17 cellular contexts compared by ENCODE assay signal in genomic region chr11:121352301-121352891, GRCh38. TPM values are rescaled to one million over a fixed set of nuclear protein-coding genes. Genes with fewer than 3 reads are reported as not detected.
DNase-seq lines count a peak whose midpoint lies in the region; ATAC-seq and TF ChIP-seq lines count a peak whose summit lies in the region.
"Had no signal": no experiment of that assay in that cellular context is flagged by ENCODE, and none has a peak within 500 bp of the region (broad histone marks: within the 10 kb centered on the region; RNA-seq: fewer than 3 reads in every experiment).

No MANE protein-coding gene starts in this region.

- no peak overlapping the region for H3K4me3 Mint-ChIP-seq in T-helper 2 cell treated with Interferon-gamma antibody and Interleukin-4, amounts not matched to agents 5 μg/mL and 100 μg/mL, for 36 hours
- H3K4me3 Mint-ChIP-seq: activated naive CD4-positive, alpha-beta T cell treated with anti-CD3 and anti-CD28 coated beads, Interleukin-2, amount 10 ng/mL, durations not matched to agents 7 days and 5 days; central memory CD8-positive, alpha-beta T cell; neural crest cell had no signal

- H3K27me3 Mint-ChIP-seq in T-helper 2 cell treated with Interferon-gamma antibody and Interleukin-4, amounts not matched to agents 5 μg/mL and 100 μg/mL, for 36 hours (ENCODE audit: low read depth) = peaks cover 4% of the 10 kb centered on the region

- H3K4me3 ChIP-seq in MG63 (no peak overlapping the region), dorsolateral prefrontal cortex (peak overlapping the region in 3 of 59 donors; percentile 0 to 28 (median 9)), suprapubic skin (no peak overlapping the region)
- H3K4me3 ChIP-seq: HAP-1, left lung, SK-N-MC, skin epidermis had no signal

- no peaks in the 10 kb centered on the region for H3K36me3 Mint-ChIP-seq in T-helper 2 cell treated with Interferon-gamma antibody and Interleukin-4, amounts not matched to agents 5 μg/mL and 100 μg/mL, for 36 hours (ENCODE audit: low read depth)
- H3K36me3 Mint-ChIP-seq: activated naive CD4-positive, alpha-beta T cell treated with anti-CD3 and anti-CD28 coated beads, Interleukin-2, amount 10 ng/mL, durations not matched to agents 7 days and 5 days had no signal

- 47% methylated on average over 7 of the region's 7 CpGs for WGBS in suprapubic skin

- intact Hi-C loops in dorsolateral prefrontal cortex (cut with DNase I) = loop anchor here in 1 of 2 donors (5.0 to 10.0 kb wide), 2 partner anchors 102 to 965 kb away; partner anchors contain the start of genes SORL1 and SORL1-AS1

- H3K9me3 ChIP-seq in MG63 (no peaks in the 10 kb centered on the region), suprapubic skin (no peaks in the 10 kb centered on the region)
- H3K9me3 ChIP-seq: HAP-1, left lung had no signal

- H3K27ac Mint-ChIP-seq in T-helper 2 cell treated with Interferon-gamma antibody and Interleukin-4, amounts not matched to agents 5 μg/mL and 100 μg/mL, for 36 hours = no peak overlapping the region

- H3K4me1 Mint-ChIP-seq in T-helper 2 cell treated with Interferon-gamma antibody and Interleukin-4, amounts not matched to agents 5 μg/mL and 100 μg/mL, for 36 hours (ENCODE audit: low read depth) = peaks cover 4% of the 10 kb centered on the region
- H3K4me1 Mint-ChIP-seq: activated naive CD4-positive, alpha-beta T cell treated with anti-CD3 and anti-CD28 coated beads, Interleukin-2, amount 10 ng/mL, durations not matched to agents 7 days and 5 days; central memory CD8-positive, alpha-beta T cell had no signal

- TF ChIP-seq EP300 in suprapubic skin (IDR thresholded peaks at IDR 0.05) = no peak

- H3K4me1 ChIP-seq in suprapubic skin = peaks cover 8% of the 10 kb centered on the region
- H3K4me1 ChIP-seq: HAP-1, left lung had no signal

- no peaks in the 10 kb centered on the region for H3K9me3 Mint-ChIP-seq in T-helper 2 cell treated with Interferon-gamma antibody and Interleukin-4, amounts not matched to agents 5 μg/mL and 100 μg/mL, for 36 hours
- H3K9me3 Mint-ChIP-seq: activated naive CD4-positive, alpha-beta T cell treated with anti-CD3 and anti-CD28 coated beads, Interleukin-2, amount 10 ng/mL, durations not matched to agents 7 days and 5 days; central memory CD8-positive, alpha-beta T cell; neural crest cell had no signal

- H3K36me3 ChIP-seq in MG63 = no peaks in the 10 kb centered on the region
- H3K36me3 ChIP-seq in suprapubic skin = no peaks in the 10 kb centered on the region
- H3K36me3 ChIP-seq: HAP-1, left lung had no signal

- peak; percentile 4 for DNase-seq in MG63
- DNase-seq in NCI-H2227 treated with DMSO at 0.1 percent for 48 hours (lab: John Stamatoyannopoulos, UW) = peak; percentile 23
- DNase-seq in dorsolateral prefrontal cortex = peak; percentile 30 to 83 (median 74)
- DNase-seq in occipital lobe (lab: John Stamatoyannopoulos, UW) = peak; percentile 77
- no peak for DNase-seq in suprapubic skin (ENCODE audit: low spot score in 2 of 2)
- no peak for DNase-seq in activated CD4-positive, CD25-positive, alpha-beta regulatory T cell treated with anti-CD3 and anti-CD28 coated beads, Interleukin-2, amount 50 U/mL, for 72 hours
- no peak for DNase-seq in T-helper 2 cell treated with Interferon-gamma antibody and Interleukin-4, amounts not matched to agents 5 μg/mL and 100 μg/mL, for 36 hours (ENCODE audit: low spot score)
- DNase-seq: activated naive CD4-positive, alpha-beta T cell treated with anti-CD3 and anti-CD28 coated beads, Interleukin-2, amount 10 ng/mL, durations not matched to agents 7 days and 5 days; glutamatergic neuron; left lung; NK-92 treated with Interleukin-12 subunit alpha and Interleukin-12 subunit beta, amount 100 ng/mL, for 24 hours had no signal

- no peak for ATAC-seq in SK-N-SH treated with all-trans-retinoic acid at 6 μM for 48 hours
- ATAC-seq: left lung had no signal

- no peak for TF ChIP-seq POLR2A in suprapubic skin (IDR thresholded peaks at IDR 0.05)

- H3K27me3 ChIP-seq in MG63 = no peaks in the 10 kb centered on the region; the same call in 1 of the 2 replicates
- H3K27me3 ChIP-seq in dorsolateral prefrontal cortex = no peaks in the 10 kb centered on the region
- H3K27me3 ChIP-seq in suprapubic skin = no peaks in the 10 kb centered on the region
- H3K27me3 ChIP-seq: left lung had no signal

- H3K27ac ChIP-seq in dorsolateral prefrontal cortex = peak overlapping the region in 56 of 59 donors; percentile 9 to 88 (median 70)
- H3K27ac ChIP-seq in suprapubic skin = no peak overlapping the region
- H3K27ac ChIP-seq: left lung, SK-N-MC had no signal

- TF ChIP-seq CTCF in dorsolateral prefrontal cortex (IDR thresholded peaks at IDR 0.05 in 54 of 56, conservative IDR thresholded peaks at IDR 0.05 in 2 of 56; ENCODE audit: low read depth in 1 of 56, partially characterized antibody in 56 of 56) = peak in 3 of 56 donors; percentile 8 to 31 (median 9)
- TF ChIP-seq CTCF in suprapubic skin (IDR thresholded peaks at IDR 0.05) = no peak

TF ChIP-seq in SK-N-SH treated with all-trans-retinoic acid at 6 μM for 48 hours, 23 proteins besides CTCF, POLR2A, EP300 and RAD21:
- no peak for TF ChIP-seq ZFP3 (CRISPR knock-in tag; IDR thresholded peaks at IDR 0.05)
- TF ChIP-seq ZNF70 (CRISPR knock-in tag; IDR thresholded peaks at IDR 0.05) = no peak
- no peak for TF ChIP-seq GLIS3 (CRISPR knock-in tag; IDR thresholded peaks at IDR 0.05)
- TF ChIP-seq TCF4 (CRISPR knock-in tag; IDR thresholded peaks at IDR 0.05; ENCODE audit: borderline replicate concordance) = no peak
- no peak for TF ChIP-seq POU6F1 (CRISPR knock-in tag; IDR thresholded peaks at IDR 0.05; ENCODE audit: borderline replicate concordance, low read depth)
- TF ChIP-seq PPARA (CRISPR knock-in tag; IDR thresholded peaks at IDR 0.05; ENCODE audit: borderline replicate concordance) = no peak
- TF ChIP-seq CSDC2 (CRISPR knock-in tag; IDR thresholded peaks at IDR 0.05) = no peak
- no peak for TF ChIP-seq ZFP30 (CRISPR knock-in tag; IDR thresholded peaks at IDR 0.05)
- no peak for TF ChIP-seq TOX (CRISPR knock-in tag; IDR thresholded peaks at IDR 0.05; ENCODE audit: borderline replicate concordance)
- no peak for TF ChIP-seq ISL1 (CRISPR knock-in tag; IDR thresholded peaks at IDR 0.05)
- no peak for TF ChIP-seq ZNF8 (CRISPR knock-in tag; IDR thresholded peaks at IDR 0.05)

RNA-seq across cellular contexts. Expression of gene SC5D, which starts 59.8 kb away (rescaled TPM):
- 20.4 and 44.0 TPM in 2 replicates for total RNA-seq in MG63 (2014; rRNA removed; shearing (Covaris generic); ENCODE audit: low replicate concordance)
- 100 to 1,000 TPM in 9 of 120 experiments, 10 to 100 TPM in 111; 49.4 to 107 (median 80.7) TPM for total RNA-seq in dorsolateral prefrontal cortex
- total RNA-seq in occipital lobe = 159 TPM
- total RNA-seq in suprapubic skin = 10 to 100 TPM; 16.3 to 43.4 (median 29.8) TPM

Comparison
In these comparisons a context has a peak if more than half of its experiments do, and no peak if none do; other contexts are left out.
1. DNase-seq: peak in MG63 (single experiment), NCI-H2227 treated with DMSO at 0.1 percent for 48 hours (single experiment), dorsolateral prefrontal cortex (10 of 10) and occipital lobe (single experiment); none in suprapubic skin (0 of 2), activated CD4-positive, CD25-positive, alpha-beta regulatory T cell treated with anti-CD3 and anti-CD28 coated beads, Interleukin-2, amount 50 U/mL, for 72 hours (single experiment) and T-helper 2 cell treated with Interferon-gamma antibody and Interleukin-4, amounts not matched to agents 5 μg/mL and 100 μg/mL, for 36 hours (single experiment).